22 cellular contexts compared by ENCODE assay signal in genomic region chr7:81877890-81878289, GRCh38.
"Had no signal": no experiment of that assay in that cellular context is flagged by ENCODE, and none has a peak within 500 bp of the region (broad histone marks: within the 10 kb centered on the region; RNA-seq: fewer than 3 reads in every experiment).

No MANE protein-coding gene starts in this region.

- H3K4me1 ChIP-seq: SJSA1 had no signal

- H3K27me3 ChIP-seq: SJSA1 had no signal

- H3K9me3 ChIP-seq: SJSA1 had no signal

- H3K27ac ChIP-seq: SJSA1, SK-N-MC had no signal

- H3K4me3 ChIP-seq: SJSA1, SK-N-MC had no signal

- DNase-seq: Kasumi-1; KG1; MM.1S; NCI-H1092 treated with DMSO at 0.1 percent for 48 hours; NCI-H1436; NCI-H187; NCI-H2029; NCI-H2081 treated with DMSO at 0.1 percent for 48 hours; NCI-H2171; NCI-H226; NCI-H446; NCI-H510A; NCI-H524 treated with DMSO at 0.1 percent for 48 hours; NCI-H69; NCI-H774; NK-92 treated with Interleukin-12 subunit alpha and Interleukin-12 subunit beta, amount 100 ng/mL, for 24 hours; OCI-M1; Right ventricle myocardium superior; RPMI8226; SIG-M5 had no signal

- H3K36me3 ChIP-seq: SJSA1 had no signal
